ENCODE assay signal across 12 cellular contexts in the genomic region with DNA sequence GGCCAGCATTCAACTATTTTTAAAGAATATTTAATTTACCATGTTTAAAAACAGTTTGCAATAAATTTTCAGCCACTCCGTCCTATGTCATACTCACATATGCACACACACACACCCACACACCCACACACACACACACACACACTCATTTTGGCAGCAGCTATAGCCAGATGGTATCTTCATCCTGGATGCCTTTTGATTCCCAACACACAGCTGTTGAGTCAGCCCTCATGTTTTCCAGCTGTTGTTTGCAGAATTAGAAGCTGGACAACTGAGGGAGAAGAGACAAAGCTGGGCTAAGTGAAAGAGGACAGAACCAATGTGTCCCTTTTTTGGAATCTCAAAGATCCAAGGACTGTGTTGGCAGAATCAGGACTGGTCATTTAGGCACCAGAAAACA.
DNase-seq lines count a peak whose midpoint lies in the region; ATAC-seq and TF ChIP-seq lines count a peak whose summit lies in the region.
"Had no signal": no experiment of that assay in that cellular context is flagged by ENCODE, and none has a peak within 500 bp of the region (broad histone marks: within the 10 kb centered on the region; RNA-seq: fewer than 3 reads in every experiment).

No MANE protein-coding gene starts in this region.

- H3K27me3 ChIP-seq in body of pancreas = no peaks in the 10 kb centered on the region
- H3K27me3 ChIP-seq in gastrocnemius medialis = no peaks in the 10 kb centered on the region
- no peaks in the 10 kb centered on the region for H3K27me3 ChIP-seq in effector memory CD4-positive, alpha-beta T cell (replicated peaks; ENCODE audit: control insufficient read depth, insufficient read depth, low read length, poor library complexity, severe bottlenecking)

- ATAC-seq in body of pancreas (peak; percentile 52), left ventricle myocardium superior (peak; percentile 58), gastrocnemius medialis (peak; percentile 66 to 76), HG02798 (IDR thresholded peaks at IDR 0.05; ENCODE audit: poor library complexity, unreplicated experiment) (no peak)

- H3K4me3 ChIP-seq in HEK293 (ENCODE audit: low read depth, low read length) (no peak overlapping the region), body of pancreas (no peak overlapping the region), gastrocnemius medialis (no peak overlapping the region)
- H3K4me3 ChIP-seq in effector memory CD4-positive, alpha-beta T cell (ENCODE audit: insufficient read depth, low read depth, low read length, poor library complexity, severe bottlenecking) = no peak overlapping the region

- peak in 1 of 4 donors; percentile 18 for DNase-seq in body of pancreas
- peak; percentile 50 for DNase-seq in left ventricle myocardium superior
- peak; percentile 22 to 50 for DNase-seq in gastrocnemius medialis
- DNase-seq in NCI-H2081 (lab: John Stamatoyannopoulos, UW) = no peak
- no peak for DNase-seq in effector memory CD4-positive, alpha-beta T cell
- DNase-seq in COLO829 (ENCODE audit: low spot score) = no peak
- DNase-seq: activated CD4-positive, alpha-beta T cell treated with anti-CD3 and anti-CD28 coated beads for 1 hour; activated naive CD4-positive, alpha-beta T cell treated with anti-CD3 and anti-CD28 coated beads, Interleukin-2, amount 50 U/mL, for 16 hours; endodermal cell; islet precursor cell had no signal

- CTCF ChIA-PET in HEK293 (lab: Yijun Ruan, JAX) = no interaction called here

- WGBS in body of pancreas, 2 donors = 64 to 67% methylated on average over 1 of the region's 1 CpG

- H3K9me3 ChIP-seq in HEK293 (ENCODE audit: control insufficient read depth, insufficient read depth, low read depth, low read length) (no peaks in the 10 kb centered on the region), body of pancreas (no peaks in the 10 kb centered on the region), gastrocnemius medialis (no peaks in the 10 kb centered on the region)
- H3K9me3 ChIP-seq in effector memory CD4-positive, alpha-beta T cell (ENCODE audit: control insufficient read depth, low read length) = no peaks in the 10 kb centered on the region

- no peak overlapping the region for H3K27ac ChIP-seq in HEK293 (ENCODE audit: extremely low read depth, low read depth, low read length)
- H3K27ac ChIP-seq in body of pancreas = no peak overlapping the region
- peak overlapping the region; percentile 56 to 72 (median 66) for H3K27ac ChIP-seq in gastrocnemius medialis
- H3K27ac ChIP-seq in effector memory CD4-positive, alpha-beta T cell (ENCODE audit: insufficient read depth, low read length, poor library complexity, severe bottlenecking) = no peak overlapping the region

- in situ Hi-C loops in gastrocnemius medialis (cut with MboI; ENCODE audit: low sequenced_read_pairs in 4 of 4) = no loop called here

- TF ChIP-seq CTCF in HEK293 (tag by site-specific recombination; IDR thresholded peaks at IDR 0.05) (no peak), body of pancreas (IDR thresholded peaks at IDR 0.05) (no peak), gastrocnemius medialis (IDR thresholded peaks at IDR 0.05 in 4 of 5, conservative IDR thresholded peaks at IDR 0.05 in 1 of 5) (no peak)

- intact Hi-C loops in body of pancreas (cut with DNase I) = no loop called here
- intact Hi-C loops in left ventricle myocardium superior (cut with micrococcal nuclease) = no loop called here
- intact Hi-C loops in gastrocnemius medialis (cut with DNase I; ENCODE audit: low total_unique reads) = no loop called here

- POLR2A ChIA-PET in HEK293 (lab: Yijun Ruan, JAX) = no interaction called here

- H3K36me3 ChIP-seq in HEK293 (ENCODE audit: control insufficient read depth in 2 of 2, insufficient read depth in 1 of 2, low read length in 2 of 2) = no peaks in the 10 kb centered on the region
- H3K36me3 ChIP-seq in body of pancreas (replicated peaks in 1 of 2; ENCODE audit: insufficient read depth in 1 of 2, low read depth in 2 of 2) = no peaks in the 10 kb centered on the region
- H3K36me3 ChIP-seq in gastrocnemius medialis = no peaks in the 10 kb centered on the region
- no peaks in the 10 kb centered on the region for H3K36me3 ChIP-seq in effector memory CD4-positive, alpha-beta T cell (ENCODE audit: control insufficient read depth, insufficient read depth, low read length)

- H3K4me1 ChIP-seq in HEK293 (ENCODE audit: control insufficient read depth, insufficient read depth, low read length) = no peaks in the 10 kb centered on the region
- H3K4me1 ChIP-seq in body of pancreas = no peaks in the 10 kb centered on the region
- H3K4me1 ChIP-seq in gastrocnemius medialis = peaks cover 4 to 9% of the 10 kb centered on the region in 2 donors
- no peaks in the 10 kb centered on the region for H3K4me1 ChIP-seq in effector memory CD4-positive, alpha-beta T cell (ENCODE audit: control insufficient read depth, insufficient read depth, low read length, poor library complexity, severe bottlenecking)

- TF ChIP-seq POLR2A in body of pancreas (IDR thresholded peaks at IDR 0.05) (no peak), gastrocnemius medialis (IDR thresholded peaks at IDR 0.05) (no peak)

TF ChIP-seq in HEK293, 187 proteins besides CTCF, POLR2A, EP300 and RAD21:
- TF ChIP-seq ZFHX2 (tag by site-specific recombination; conservative IDR thresholded peaks at IDR 0.05) = peak; percentile 88
- TF ChIP-seq ZNF664 (tag by site-specific recombination; IDR thresholded peaks at IDR 0.05) = no peak
- TF ChIP-seq EGR2 (tag by site-specific recombination; IDR thresholded peaks at IDR 0.05; ENCODE audit: low read depth) = peak; percentile 81

Comparison
In these comparisons a context has a peak if more than half of its experiments do, and no peak if none do; other contexts are left out.
1. H3K27ac ChIP-seq: peak in gastrocnemius medialis (4 of 4); none in HEK293 (single experiment), body of pancreas (0 of 4) and effector memory CD4-positive, alpha-beta T cell (single experiment).
2. DNase-seq: peak in left ventricle myocardium superior (single experiment) and gastrocnemius medialis (2 of 2); none in NCI-H2081 (0 of 2), effector memory CD4-positive, alpha-beta T cell (0 of 3) and COLO829 (single experiment).